In the genomic region with DNA sequence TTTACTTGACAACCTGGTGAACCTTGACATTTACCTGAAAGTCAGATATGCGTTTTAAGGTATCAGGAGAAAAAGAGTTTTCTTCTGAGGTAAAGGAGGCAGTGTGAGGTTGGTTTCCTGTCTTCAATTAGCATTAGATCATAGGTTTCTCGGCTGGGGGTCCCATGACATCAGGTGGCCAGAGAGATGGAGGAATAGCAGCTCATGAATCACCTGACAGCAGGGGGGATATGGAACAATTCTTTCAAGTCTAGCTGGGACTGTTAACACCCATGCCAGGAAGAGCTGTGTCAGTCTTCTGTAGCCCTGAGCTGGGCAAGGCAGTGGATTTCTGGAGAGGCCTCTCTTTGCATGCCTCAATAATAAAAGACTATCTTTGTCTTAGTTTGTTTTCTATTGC, we compare ENCODE assay signal across 9 cellular contexts.
DNase-seq lines count a peak whose midpoint lies in the region; ATAC-seq and TF ChIP-seq lines count a peak whose summit lies in the region.
"Had no signal": no experiment of that assay in that cellular context is flagged by ENCODE, and none has a peak within 500 bp of the region (broad histone marks: within the 10 kb centered on the region; RNA-seq: fewer than 3 reads in every experiment).

No MANE protein-coding gene starts in this region.

- no peaks in the 10 kb centered on the region for H3K27me3 ChIP-seq in suprapubic skin

- H3K27ac ChIP-seq in suprapubic skin, result peak overlapping the region; percentile 47

- H3K4me3 ChIP-seq in choroid plexus epithelial cell (ENCODE audit: low read depth, low read length) (no peak overlapping the region), suprapubic skin (no peak overlapping the region)

- 83% methylated on average over 2 of the region's 2 CpGs for WGBS in suprapubic skin

- peaks cover 20% of the 10 kb centered on the region for H3K4me1 Mint-ChIP-seq in activated CD8-positive, alpha-beta memory T cell treated with anti-CD3 and anti-CD28 coated beads, Interleukin-2, amount 10 ng/mL, durations not matched to agents 7 days and 5 days

- TF ChIP-seq POLR2A in suprapubic skin (IDR thresholded peaks at IDR 0.05), result no peak

- H3K4me1 ChIP-seq in suprapubic skin, result peaks cover 24% of the 10 kb centered on the region

- H3K27ac Mint-ChIP-seq in activated CD8-positive, alpha-beta memory T cell treated with anti-CD3 and anti-CD28 coated beads, Interleukin-2, amount 10 ng/mL, durations not matched to agents 7 days and 5 days, result peak overlapping the region; percentile 22

- no peaks in the 10 kb centered on the region for H3K9me3 Mint-ChIP-seq in activated CD8-positive, alpha-beta memory T cell treated with anti-CD3 and anti-CD28 coated beads, Interleukin-2, amount 10 ng/mL, durations not matched to agents 7 days and 5 days (ENCODE audit: low read depth)

- TF ChIP-seq EP300 in suprapubic skin (IDR thresholded peaks at IDR 0.05), result no peak

- H3K9me3 ChIP-seq in suprapubic skin, result no peaks in the 10 kb centered on the region

- peaks cover 2% of the 10 kb centered on the region for H3K36me3 Mint-ChIP-seq in activated CD8-positive, alpha-beta memory T cell treated with anti-CD3 and anti-CD28 coated beads, Interleukin-2, amount 10 ng/mL, durations not matched to agents 7 days and 5 days

- DNase-seq in activated CD8-positive, alpha-beta memory T cell treated with anti-CD3 and anti-CD28 coated beads, Interleukin-2, amount 10 ng/mL, durations not matched to agents 7 days and 5 days, result no peak
- no peak for DNase-seq in activated CD8-positive, alpha-beta memory T cell treated with anti-CD3 and anti-CD28 coated beads, Interleukin-2, amount 50 U/mL, for 48 hours
- DNase-seq in HK-2 (ENCODE audit: unreplicated experiment) (peak; percentile 75), choroid plexus epithelial cell (ENCODE audit: low read depth) (peak; percentile 88), suprapubic skin (ENCODE audit: low spot score in 2 of 2) (no peak), HPDE6-E6E7 (ENCODE audit: extremely low spot score) (no peak), NCI-H510A treated with DMSO at 0.1 percent for 48 hours (lab: John Stamatoyannopoulos, UW) (no peak), NCI-H2196 treated with DMSO at 0.1 percent for 48 hours (lab: John Stamatoyannopoulos, UW; ENCODE audit: unreplicated experiment) (no peak)

- no peak overlapping the region for H3K4me3 Mint-ChIP-seq in activated CD8-positive, alpha-beta memory T cell treated with anti-CD3 and anti-CD28 coated beads, Interleukin-2, amount 10 ng/mL, durations not matched to agents 7 days and 5 days

- no peak for ATAC-seq in activated CD8-positive, alpha-beta memory T cell treated with anti-CD3 and anti-CD28 coated beads, Interleukin-2, amount 10 ng/mL, durations not matched to agents 7 days and 5 days
- ATAC-seq: PC-3 had no signal

- no peaks in the 10 kb centered on the region for H3K27me3 Mint-ChIP-seq in activated CD8-positive, alpha-beta memory T cell treated with anti-CD3 and anti-CD28 coated beads, Interleukin-2, amount 10 ng/mL, durations not matched to agents 7 days and 5 days

- no peak for TF ChIP-seq CTCF in choroid plexus epithelial cell (conservative IDR thresholded peaks at IDR 0.05; ENCODE audit: low read depth, low read length)
- no peak for TF ChIP-seq CTCF in suprapubic skin (IDR thresholded peaks at IDR 0.05)

- CTCF ChIA-PET in activated CD8-positive, alpha-beta memory T cell treated with anti-CD3 and anti-CD28 coated beads, Interleukin-2, amount 10 ng/mL, durations not matched to agents 7 days and 5 days (lab: Charles Lee), result interaction anchor here (1.5 kb wide), 1 partner anchor 67 kb away, joined by 6 read pairs; no protein-coding TSS in a partner anchor

- no peaks in the 10 kb centered on the region for H3K36me3 ChIP-seq in suprapubic skin

Comparison
In these comparisons a context has a peak if more than half of its experiments do, and no peak if none do; other contexts are left out.
1. DNase-seq: peak in HK-2 (single experiment) and choroid plexus epithelial cell (single experiment); none in activated CD8-positive, alpha-beta memory T cell treated with anti-CD3 and anti-CD28 coated beads, Interleukin-2, amount 10 ng/mL, durations not matched to agents 7 days and 5 days (single experiment), activated CD8-positive, alpha-beta memory T cell treated with anti-CD3 and anti-CD28 coated beads, Interleukin-2, amount 50 U/mL, for 48 hours (single experiment), suprapubic skin (0 of 2), HPDE6-E6E7 (single experiment), NCI-H510A treated with DMSO at 0.1 percent for 48 hours (single experiment) and NCI-H2196 treated with DMSO at 0.1 percent for 48 hours (single experiment).